8 cellular contexts compared by ENCODE assay signal in the genomic region with DNA sequence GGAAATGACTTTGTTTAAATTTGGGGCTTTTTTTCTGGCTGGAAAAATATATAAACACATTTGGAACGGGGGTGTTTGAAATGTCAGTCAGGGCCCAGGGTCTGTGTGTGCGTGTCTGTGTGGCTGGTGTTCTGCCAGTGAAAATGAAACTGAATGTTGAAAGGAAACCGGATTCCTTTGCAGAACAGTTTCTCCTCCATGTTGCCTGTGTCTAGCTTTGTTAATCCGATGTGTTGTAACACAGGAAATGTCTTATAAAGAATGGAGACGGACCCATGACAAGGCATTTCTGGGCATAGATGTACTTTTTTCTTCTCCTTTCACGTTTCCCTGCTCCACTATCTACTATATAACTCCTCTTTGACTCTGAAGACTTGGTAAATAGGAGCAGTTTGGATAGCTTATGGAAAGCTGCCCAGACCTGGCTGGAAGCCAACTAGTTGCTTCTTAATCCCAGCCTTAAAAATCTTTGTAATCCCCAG. TPM values are rescaled to one million over a fixed set of nuclear protein-coding genes. Genes with fewer than 3 reads are reported as not detected.
A peak's percentile ranks its signal among the peaks of the same experiment; 100 is the strongest.
DNase-seq lines count a peak whose midpoint lies in the region; ATAC-seq, FAIRE-seq and TF ChIP-seq lines count a peak whose summit lies in the region.

No MANE protein-coding gene starts in this region.

- in situ Hi-C loops in K562 (cut with MboI), result no loop called here

- ATAC-seq in GM19023 (IDR thresholded peaks at IDR 0.05; ENCODE audit: unreplicated experiment) (peak; percentile 40), HG03280 (IDR thresholded peaks at IDR 0.05; ENCODE audit: unreplicated experiment) (peak; percentile 53), K562 (peak; percentile 55), left lung (peak; percentile 6)

- POLR2A ChIA-PET in K562 (lab: Yijun Ruan, JAX), result no interaction called here

- no peaks in the 10 kb centered on the region for H3K27me3 Mint-ChIP-seq in T-helper 1 cell treated with Interleukin-12 subunit alpha and Interleukin-12 subunit beta and Interleukin-4 antibody, amounts not matched to agents 30 μg/mL and 1 μg/mL, for 36 hours (ENCODE audit: low read depth)

- FAIRE-seq in K562 (lab: Jason Lieb, UNC), result peak; percentile 70

- peak overlapping the region; percentile 81 for H3K4me3 Mint-ChIP-seq in T-helper 1 cell treated with Interleukin-12 subunit alpha and Interleukin-12 subunit beta and Interleukin-4 antibody, amounts not matched to agents 30 μg/mL and 1 μg/mL, for 36 hours

- H3K4me2 ChIP-seq in K562 (ENCODE audit: insufficient read depth, low read length), result peak overlapping the region; percentile 36; the same call in 1 of the 2 replicates

- no peaks in the 10 kb centered on the region for H3K9me1 ChIP-seq in K562 (ENCODE audit: control insufficient read depth, insufficient read depth, low read length)

- H3K27me3 ChIP-seq in K562 (ENCODE audit: control insufficient read depth in 2 of 2, insufficient read depth in 2 of 2, low read length in 2 of 2) (peaks cover 12 to 21% of the 10 kb centered on the region in 2 experiments; a peak in 4 of 5 replicates), left lung (no peaks in the 10 kb centered on the region)

- intact Hi-C loops in K562 (cut with micrococcal nuclease), result no loop called here
- intact Hi-C loops in left lung (cut with DNase I), result no loop called here

- peaks cover 42% of the 10 kb centered on the region for H3K36me3 Mint-ChIP-seq in T-helper 1 cell treated with Interleukin-12 subunit alpha and Interleukin-12 subunit beta and Interleukin-4 antibody, amounts not matched to agents 30 μg/mL and 1 μg/mL, for 36 hours (ENCODE audit: low read depth)

- H3K9me3 Mint-ChIP-seq in T-helper 1 cell treated with Interleukin-12 subunit alpha and Interleukin-12 subunit beta and Interleukin-4 antibody, amounts not matched to agents 30 μg/mL and 1 μg/mL, for 36 hours, result no peaks in the 10 kb centered on the region

- WGBS in K562 (ENCODE audit: insufficient coverage, low coverage, missing lambda C conversion rate), result 4% methylated on average over 6 of the region's 6 CpGs

- H3K4me3 ChIP-seq in K562, result no peak overlapping the region
- H3K4me3 ChIP-seq in left lung, result peak overlapping the region in 1 of 2 donors; percentile 63

- peak overlapping the region; percentile 94 for H3K27ac Mint-ChIP-seq in T-helper 1 cell treated with Interleukin-12 subunit alpha and Interleukin-12 subunit beta and Interleukin-4 antibody, amounts not matched to agents 30 μg/mL and 1 μg/mL, for 36 hours

- TF ChIP-seq EP300 in K562 (IDR thresholded peaks at IDR 0.05; ENCODE audit: low read length), result no peak

- H3K9ac ChIP-seq in K562 (ENCODE audit: insufficient read depth in 1 of 2, low read depth in 2 of 2, low read length in 2 of 2), result no peak overlapping the region; a peak in 1 of 4 replicates

- peak; percentile 57 for DNase-seq in AG20443 (ENCODE audit: low spot score)
- DNase-seq in K562 (ENCODE audit: extremely low read depth in 1 of 4, low spot score in 3 of 4), result peak in 2 of 4 experiments; percentile 10 to 23
- DNase-seq in left lung, result no peak
- peak; percentile 30 to 43 for DNase-seq in stimulated activated CD8-positive, alpha-beta memory T cell treated with anti-CD3 and anti-CD28 coated beads, Interleukin-15, amount 100 ng/mL, for 48 hours (ENCODE audit: low read depth in 2 of 2)
- DNase-seq in SW480 (ENCODE audit: low spot score), result no peak

- no TSS peak for BruUV-seq in K562 (replicated peaks; lab: Mats Ljungman, UMichigan)

- TF ChIP-seq CTCF in K562 (IDR thresholded peaks at IDR 0.05 in 2 of 3, conservative IDR thresholded peaks at IDR 0.05 in 1 of 3; ENCODE audit: insufficient read depth in 2 of 3, low read depth in 1 of 3, low read length in 3 of 3) (no peak), left lung (IDR thresholded peaks at IDR 0.05) (no peak)

- H3K27ac ChIP-seq in K562 (ENCODE audit: extremely low read depth, low read depth, low read length) (peak overlapping the region; percentile 43; the same call in 1 of the 3 replicates), left lung (peak overlapping the region; percentile 92 to 96)

- TF ChIP-seq POLR2A in K562 (conservative IDR thresholded peaks at IDR 0.05), result no peak

- no peak for TF ChIP-seq RAD21 in K562 (CRISPR knock-in tag; conservative IDR thresholded peaks at IDR 0.05 in 1 of 2, IDR thresholded peaks at IDR 0.05 in 1 of 2)

- CTCF ChIA-PET in K562 (lab: Yijun Ruan, JAX; ENCODE audit: low intra/inter-chr PET ratio), result no interaction called here

- peak overlapping the region; percentile 54 for H2AFZ ChIP-seq in K562 (ENCODE audit: low read depth, low read length)

- H3K4me1 ChIP-seq in K562 (replicated peaks in 1 of 2; ENCODE audit: control insufficient read depth in 2 of 2, insufficient read depth in 2 of 2, low read length in 2 of 2), result peaks cover 4 to 12% of the 10 kb centered on the region in 2 experiments; a peak in 3 of 5 replicates
- peaks cover 32 to 77% of the 10 kb centered on the region in 2 donors for H3K4me1 ChIP-seq in left lung

- no peaks in the 10 kb centered on the region for H3K36me3 ChIP-seq in K562 (ENCODE audit: control insufficient read depth, insufficient read depth, low read length)
- H3K36me3 ChIP-seq in left lung, result no peaks in the 10 kb centered on the region

- H4K20me1 ChIP-seq in K562 (replicated peaks; ENCODE audit: control insufficient read depth, insufficient read depth, low read length), result no peaks in the 10 kb centered on the region

- H3K79me2 ChIP-seq in K562 (ENCODE audit: control insufficient read depth, insufficient read depth, low read length), result no peaks in the 10 kb centered on the region

- no peaks in the 10 kb centered on the region for H3K9me3 ChIP-seq in K562 (replicated peaks; ENCODE audit: control insufficient read depth, insufficient read depth, low read depth, low read length)
- no peaks in the 10 kb centered on the region for H3K9me3 ChIP-seq in left lung

- peaks cover 46% of the 10 kb centered on the region for H3K4me1 Mint-ChIP-seq in T-helper 1 cell treated with Interleukin-12 subunit alpha and Interleukin-12 subunit beta and Interleukin-4 antibody, amounts not matched to agents 30 μg/mL and 1 μg/mL, for 36 hours (ENCODE audit: low read depth)

TF ChIP-seq in K562, 482 proteins besides CTCF, POLR2A, EP300 and RAD21 (continues in another document):
- peak; percentile 69 for TF ChIP-seq NFE2 (IDR thresholded peaks at IDR 0.05; ENCODE audit: low read depth)

RNA-seq across cellular contexts. Expression of a gene that starts 2.8 kb away (rescaled TPM):
- not detected in 2 replicates for total RNA-seq in K562 (2011; cell fraction: chromatin; rRNA removed; ENCODE audit: low replicate concordance)
- not detected in 2 replicates for total RNA-seq in K562 (2011; cell fraction: nucleolus; rRNA removed)
- total RNA-seq in K562 (2011; cell fraction: nucleoplasm; rRNA removed), result not detected in 2 replicates
- 0.82 and 1.4 TPM in 2 replicates for total RNA-seq in K562 (2014; rRNA removed)
- 1.2 and 1.5 TPM in 2 replicates for total RNA-seq in K562 (2014; rRNA removed; fragmentation: Illumina TruSeq; extraction: Trizol)
- 1.2 and 1.6 TPM in 2 replicates for total RNA-seq in K562 (2015; rRNA removed; fragmentation: Illumina TruSeq; extraction: Trizol)
- 1.1 and 1.5 TPM in 2 replicates for total RNA-seq in K562 (2021)
- 0.31 and 0.32 TPM in 2 replicates for polyA plus RNA-seq in K562 (2011; rRNA removed)
- polyA plus RNA-seq in K562 (2011; cell fraction: cytosol; rRNA removed), result 0.27 and 0.47 TPM in 2 replicates
- 0.26 and 0.37 TPM in 2 replicates for polyA plus RNA-seq in K562 (2011; cell fraction: nucleus; rRNA removed)
- polyA plus RNA-seq in K562 (2012), result 0.78 and 2.7 TPM in 2 replicates
- 0.91 and 1.0 TPM in 2 replicates for polyA plus RNA-seq in K562 (2014; fragmentation: Illumina TruSeq; extraction: Trizol)
- polyA plus RNA-seq in K562 (2014; fragmentation: Nextera tagmentation; extraction: Ambion mirVana), result under 1 TPM; 0.36 to 0.42 TPM
- polyA plus RNA-seq in K562 (2014; rRNA removed), result 0.23 and 1.2 TPM in 2 replicates
- 0.42 and 0.72 TPM in 2 replicates for polyA minus RNA-seq in K562 (2011; rRNA and poly(A)+ RNA removed)
- not detected in 2 replicates for polyA minus RNA-seq in K562 (2011; cell fraction: cytosol; rRNA and poly(A)+ RNA removed)
- not detected in 2 replicates for polyA minus RNA-seq in K562 (2011; cell fraction: nucleus; rRNA and poly(A)+ RNA removed)
- total RNA-seq in left lung, result 100 to 1,000 TPM in 1 of 2 donors, 10 to 100 TPM in 1; 79.2 to 116 TPM

RNA-seq across cellular contexts. Expression of a gene that starts 50.4 kb away (rescaled TPM):
- 7.5 and 48.9 TPM in 2 replicates for total RNA-seq in K562 (2011; cell fraction: chromatin; rRNA removed; ENCODE audit: low replicate concordance)
- 6.7 and 7.0 TPM in 2 replicates for total RNA-seq in K562 (2011; cell fraction: nucleolus; rRNA removed)
- 15.3 and 25.3 TPM in 2 replicates for total RNA-seq in K562 (2011; cell fraction: nucleoplasm; rRNA removed)
- 40.9 and 51.3 TPM in 2 replicates for total RNA-seq in K562 (2014; rRNA removed)
- total RNA-seq in K562 (2014; rRNA removed; fragmentation: Illumina TruSeq; extraction: Trizol), result 63.0 and 73.4 TPM in 2 replicates
- 70.5 and 72.4 TPM in 2 replicates for total RNA-seq in K562 (2015; rRNA removed; fragmentation: Illumina TruSeq; extraction: Trizol)
- 38.2 and 38.4 TPM in 2 replicates for total RNA-seq in K562 (2021)
- polyA plus RNA-seq in K562 (2011; rRNA removed), result 20.1 and 25.1 TPM in 2 replicates
- 6.2 and 13.5 TPM in 2 replicates for polyA plus RNA-seq in K562 (2011; cell fraction: cytosol; rRNA removed)
- polyA plus RNA-seq in K562 (2011; cell fraction: nucleus; rRNA removed), result 4.5 and 5.0 TPM in 2 replicates
- 45.7 and 45.8 TPM in 2 replicates for polyA plus RNA-seq in K562 (2012)
- polyA plus RNA-seq in K562 (2014; fragmentation: Illumina TruSeq; extraction: Trizol), result 44.0 and 45.1 TPM in 2 replicates
- polyA plus RNA-seq in K562 (2014; fragmentation: Nextera tagmentation; extraction: Ambion mirVana), result 10 to 100 TPM; 18.2 to 20.3 TPM
- 34.9 and 37.2 TPM in 2 replicates for polyA plus RNA-seq in K562 (2014; rRNA removed)
- polyA minus RNA-seq in K562 (2011; rRNA and poly(A)+ RNA removed), result 31.3 and 31.8 TPM in 2 replicates
- 18.5 and 26.4 TPM in 2 replicates for polyA minus RNA-seq in K562 (2011; cell fraction: cytosol; rRNA and poly(A)+ RNA removed)
- polyA minus RNA-seq in K562 (2011; cell fraction: nucleus; rRNA and poly(A)+ RNA removed), result 5.1 and 12.8 TPM in 2 replicates
- 10 to 100 TPM; 37.0 to 45.4 TPM for total RNA-seq in left lung

Comparison
In these comparisons a context has a peak if more than half of its experiments do, and no peak if none do; other contexts are left out.
1. DNase-seq: peak in AG20443 (single experiment) and stimulated activated CD8-positive, alpha-beta memory T cell treated with anti-CD3 and anti-CD28 coated beads, Interleukin-15, amount 100 ng/mL, for 48 hours (2 of 2); none in left lung (0 of 2) and SW480 (single experiment).
2. RNA of a gene that starts 2.8 kb away (total RNA-seq): 79.2 to 116 TPM in left lung; 0.82 to 1.6 TPM in K562; every median in the first group is over 10 times any median in the second.
3. Peak in every context shown above with its lines, with median percentiles within 50 percentile points of each other: ATAC-seq.